Comparison of ENCODE assay signal across 18 cellular contexts in genomic region chr1:27503033-27503432, GRCh38. TPM values are rescaled to one million over a fixed set of nuclear protein-coding genes. Genes with fewer than 3 reads are reported as not detected.
DNase-seq lines count a peak whose midpoint lies in the region; ATAC-seq and TF ChIP-seq lines count a peak whose summit lies in the region.
"Had no signal": no experiment of that assay in that cellular context is flagged by ENCODE, and none has a peak within 500 bp of the region (broad histone marks: within the 10 kb centered on the region; RNA-seq: fewer than 3 reads in every experiment).

No MANE protein-coding gene starts in this region.

- H3K4me3 ChIP-seq in left ventricle myocardium inferior = no peak overlapping the region
- H3K4me3 ChIP-seq in vagina = no peak overlapping the region
- no peak overlapping the region for H3K4me3 ChIP-seq in CD4-positive, alpha-beta memory T cell (ENCODE audit: low read length in 2 of 2)

- intact Hi-C loops in left ventricle myocardium inferior (cut with micrococcal nuclease) = no loop called here
- intact Hi-C loops in Right ventricle myocardium inferior (cut with DNase I) = no loop called here
- intact Hi-C loops in posterior vena cava (cut with DNase I) = loop anchor here in 1 of 2 donors (5.0 kb wide), 1 partner anchor 54 kb away; no protein-coding TSS in a partner anchor
- intact Hi-C loops in vagina (cut with DNase I) = no loop called here
- intact Hi-C loops in CD4-positive, alpha-beta memory T cell (cut with micrococcal nuclease) = no loop called here

- H3K4me3 Mint-ChIP-seq in glutamatergic neuron (ENCODE audit: unreplicated experiment) = peak overlapping the region; percentile 32
- no peak overlapping the region for H3K4me3 Mint-ChIP-seq in CD4-positive, alpha-beta memory T cell
- H3K4me3 Mint-ChIP-seq: CD8-positive, alpha-beta T cell had no signal

- peaks cover 4% of the 10 kb centered on the region for H3K27me3 Mint-ChIP-seq in glutamatergic neuron (ENCODE audit: unreplicated experiment)
- H3K27me3 Mint-ChIP-seq in CD4-positive, alpha-beta memory T cell = peaks cover 0 to 3% of the 10 kb centered on the region in 2 donors

- CTCF ChIA-PET in CD4-positive, alpha-beta memory T cell (lab: Charles Lee; ENCODE audit: partially characterized antibody) = no interaction called here

- H3K27me3 ChIP-seq in left ventricle myocardium inferior (ENCODE audit: low read depth) (no peaks in the 10 kb centered on the region), vagina (no peaks in the 10 kb centered on the region)
- no peaks in the 10 kb centered on the region for H3K27me3 ChIP-seq in CD4-positive, alpha-beta memory T cell (ENCODE audit: insufficient read depth, low read length)

- H3K9me3 Mint-ChIP-seq in glutamatergic neuron (ENCODE audit: unreplicated experiment) = peaks cover 5% of the 10 kb centered on the region
- no peaks in the 10 kb centered on the region for H3K9me3 Mint-ChIP-seq in CD4-positive, alpha-beta memory T cell
- H3K9me3 Mint-ChIP-seq: CD8-positive, alpha-beta T cell had no signal

- TF ChIP-seq CTCF in left ventricle myocardium inferior (IDR thresholded peaks at IDR 0.05; ENCODE audit: borderline replicate concordance) (no peak), glutamatergic neuron (IDR thresholded peaks at IDR 0.05; ENCODE audit: partially characterized antibody, unreplicated experiment) (no peak), vagina (IDR thresholded peaks at IDR 0.05) (no peak)

- DNase-seq in left ventricle myocardium inferior = no peak
- no peak for DNase-seq in Right ventricle myocardium inferior (ENCODE audit: missing footprints)
- DNase-seq in glutamatergic neuron = no peak
- DNase-seq in posterior vena cava (ENCODE audit: low spot score) = peak; percentile 19
- no peak for DNase-seq in vagina (ENCODE audit: extremely low spot score in 2 of 2)
- no peak for DNase-seq in CD4-positive, alpha-beta memory T cell
- DNase-seq: activated T-cell treated with anti-CD3 and anti-CD28 coated beads, Interleukin-2, amount 50 U/mL, for 48 hours; CD8-positive, alpha-beta T cell; cerebellar nuclear complex; foreskin melanocyte; KBM-7; mammary epithelial cell; NCI-H1092 treated with DMSO at 0.1 percent for 48 hours; NCI-H2107; stimulated activated CD4-positive, alpha-beta T cell treated with anti-CD3 and anti-CD28 coated beads, Interleukin-4, amount 100 ng/mL, for 24 hours; stimulated activated CD8-positive, alpha-beta memory T cell treated with anti-CD3 and anti-CD28 coated beads, Interleukin-4, amount 100 ng/mL, for 48 hours had no signal

- no peaks in the 10 kb centered on the region for H3K36me3 Mint-ChIP-seq in glutamatergic neuron (ENCODE audit: unreplicated experiment)
- H3K36me3 Mint-ChIP-seq in CD4-positive, alpha-beta memory T cell = no peaks in the 10 kb centered on the region
- H3K36me3 Mint-ChIP-seq: CD8-positive, alpha-beta T cell had no signal

- POLR2A ChIA-PET in CD4-positive, alpha-beta memory T cell (lab: Charles Lee; ENCODE audit: partially characterized antibody) = no interaction called here

- TF ChIP-seq POLR2A in vagina (IDR thresholded peaks at IDR 0.05) = no peak

- no peaks in the 10 kb centered on the region for H3K9me3 ChIP-seq in left ventricle myocardium inferior (replicated peaks)
- H3K9me3 ChIP-seq in vagina = no peaks in the 10 kb centered on the region
- H3K9me3 ChIP-seq in CD4-positive, alpha-beta memory T cell (ENCODE audit: control insufficient read depth in 1 of 2, low read length in 2 of 2) = no peaks in the 10 kb centered on the region

- H3K27ac ChIP-seq in left ventricle myocardium inferior (replicated peaks) (peak overlapping the region; percentile 99), vagina (peak overlapping the region; percentile 96)
- no peak overlapping the region for H3K27ac ChIP-seq in CD4-positive, alpha-beta memory T cell (ENCODE audit: low read depth, low read length)

- H3K4me1 Mint-ChIP-seq in glutamatergic neuron (ENCODE audit: low read depth, unreplicated experiment) = peaks cover 9% of the 10 kb centered on the region
- H3K4me1 Mint-ChIP-seq in CD4-positive, alpha-beta memory T cell = peaks cover 0 to 2% (median 0%) of the 10 kb centered on the region in 4 donors

- no peak for ATAC-seq in Right ventricle myocardium inferior
- ATAC-seq in GM18909 (IDR thresholded peaks at IDR 0.05; ENCODE audit: poor library complexity, unreplicated experiment) = no peak
- no peak for ATAC-seq in HG02938 (IDR thresholded peaks at IDR 0.05; ENCODE audit: unreplicated experiment)
- ATAC-seq: CD8-positive, alpha-beta T cell had no signal

- H3K27ac Mint-ChIP-seq in glutamatergic neuron (ENCODE audit: unreplicated experiment) = peak overlapping the region; percentile 63
- peak overlapping the region in 1 of 7 donors; percentile 75 for H3K27ac Mint-ChIP-seq in CD4-positive, alpha-beta memory T cell

- H3K36me3 ChIP-seq in left ventricle myocardium inferior (no peaks in the 10 kb centered on the region), vagina (no peaks in the 10 kb centered on the region)
- H3K36me3 ChIP-seq in CD4-positive, alpha-beta memory T cell (ENCODE audit: insufficient read depth, low read length) = no peaks in the 10 kb centered on the region

- H3K4me1 ChIP-seq in left ventricle myocardium inferior (peaks cover 29% of the 10 kb centered on the region), vagina (peaks cover 38% of the 10 kb centered on the region)
- H3K4me1 ChIP-seq in CD4-positive, alpha-beta memory T cell (ENCODE audit: insufficient read depth, low read length) = no peaks in the 10 kb centered on the region

RNA-seq across cellular contexts. Expression of gene WASF2, which starts 13.1 kb away (rescaled TPM):
- total RNA-seq in left ventricle myocardium inferior (51.2 TPM), Right ventricle myocardium inferior (57.3 TPM), glutamatergic neuron (ENCODE audit: unreplicated experiment) (47.0 TPM), posterior vena cava (100 to 1,000 TPM; 154 to 155 TPM), vagina (58.9 TPM)
- 100 to 1,000 TPM; 163 to 164 TPM for total RNA-seq in CD4-positive, alpha-beta memory T cell
- 10 to 100 TPM; 31.6 to 81.1 TPM for polyA plus RNA-seq in CD4-positive, alpha-beta memory T cell
